1 cellular context compared by ENCODE assay signal in the genomic region with DNA sequence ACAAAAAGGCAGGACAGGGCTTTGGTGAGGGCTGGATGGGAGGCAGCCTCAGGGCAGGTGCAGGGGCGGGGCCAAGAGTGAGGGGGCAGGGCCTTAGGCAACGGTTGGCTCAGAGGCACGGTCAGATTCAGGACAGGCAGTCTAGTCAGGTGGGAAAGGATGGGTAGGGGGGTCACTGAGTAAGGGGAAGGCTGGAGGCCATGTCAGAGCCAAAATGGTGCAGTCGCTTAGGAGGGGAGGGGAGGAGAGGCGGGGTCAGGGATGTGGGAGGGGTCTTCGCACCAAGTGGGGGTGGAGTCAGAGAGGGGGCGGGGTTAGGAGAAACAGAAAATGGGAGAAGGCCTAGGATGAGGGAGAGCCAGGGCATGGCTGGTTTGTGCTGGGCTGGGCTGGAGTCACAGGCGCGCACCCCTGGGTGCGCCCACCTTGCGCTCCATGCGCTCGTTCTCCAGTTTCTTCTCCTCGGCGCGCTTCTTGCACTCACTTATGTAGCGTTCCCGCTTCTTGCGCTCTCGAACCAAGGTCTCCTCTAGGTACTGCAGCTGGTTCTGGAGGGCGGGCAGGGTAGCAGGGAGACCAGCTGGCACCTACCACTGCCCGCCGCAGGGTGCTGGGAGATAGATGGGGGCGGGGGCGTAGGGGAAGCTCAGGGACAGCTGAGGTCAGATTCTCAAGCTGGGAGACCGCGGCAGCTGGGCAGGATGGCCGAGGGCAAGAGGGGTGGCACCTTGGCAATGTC.
TF ChIP-seq lines count a peak whose summit lies in the region.

No MANE protein-coding gene starts in this region.

TF ChIP-seq in H1, 55 proteins besides CTCF, POLR2A, EP300 and RAD21:
- TF ChIP-seq KDM1A (IDR thresholded peaks at IDR 0.05; ENCODE audit: borderline replicate concordance, low read length) (no peak), JUN (IDR thresholded peaks at IDR 0.05; ENCODE audit: low read depth, low read length) (no peak), CEBPB (IDR thresholded peaks at IDR 0.05; ENCODE audit: low read depth, low read length) (no peak), CTBP2 (IDR thresholded peaks at IDR 0.05; ENCODE audit: borderline replicate concordance, insufficient read depth, insufficient read length, low read length) (no peak), RNF2 (IDR thresholded peaks at IDR 0.05; ENCODE audit: borderline replicate concordance, low read depth, low read length, missing control alignments, poor library complexity, severe bottlenecking) (no peak), TCF12 (IDR thresholded peaks at IDR 0.05; ENCODE audit: low read depth, low read length) (no peak), CREB1 (IDR thresholded peaks at IDR 0.05) (no peak), TBP (IDR thresholded peaks at IDR 0.05; ENCODE audit: low read depth, low read length) (no peak), GABPA (IDR thresholded peaks at IDR 0.05; ENCODE audit: borderline replicate concordance, insufficient read depth, low read length) (no peak), CBX5 (IDR thresholded peaks at IDR 0.05; ENCODE audit: low read depth, low read length) (no peak), POU5F1 (IDR thresholded peaks at IDR 0.05; ENCODE audit: low read depth, low read length) (no peak), KDM4A (IDR thresholded peaks at IDR 0.05; ENCODE audit: low read depth, low read length, severe bottlenecking) (no peak)
- TF ChIP-seq, protein P1, sequence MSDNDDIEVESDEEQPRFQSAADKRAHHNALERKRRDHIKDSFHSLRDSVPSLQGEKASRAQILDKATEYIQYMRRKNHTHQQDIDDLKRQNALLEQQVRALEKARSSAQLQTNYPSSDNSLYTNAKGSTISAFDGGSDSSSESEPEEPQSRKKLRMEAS (IDR thresholded peaks at IDR 0.05), result no peak
TF ChIP-seq in H1: peak in this region for 0.
